Comparison of ENCODE assay signal across 8 cellular contexts in genomic region chr7:129271500-129272355, GRCh38. TPM values are rescaled to one million over a fixed set of nuclear protein-coding genes. Genes with fewer than 3 reads are reported as not detected.
DNase-seq lines count a peak whose midpoint lies in the region; ATAC-seq, FAIRE-seq and TF ChIP-seq lines count a peak whose summit lies in the region.

No MANE protein-coding gene starts in this region.

- H3K27ac ChIP-seq in endothelial cell of umbilical vein (ENCODE audit: insufficient read depth, low read depth, low read length) (no peak overlapping the region), tibial nerve (no peak overlapping the region)

- peak overlapping the region in 3 of 7 donors; percentile 18 to 51 (median 43) for H3K27ac Mint-ChIP-seq in CD14-positive monocyte
- no peak overlapping the region for H3K27ac Mint-ChIP-seq in activated CD4-positive, alpha-beta memory T cell treated with anti-CD3 and anti-CD28 coated beads, Interleukin-2, amount 10 ng/mL, durations not matched to agents 7 days and 5 days
- H3K27ac Mint-ChIP-seq in neural crest cell (ENCODE audit: unreplicated experiment): peak overlapping the region; percentile 31

- H3K4me1 ChIP-seq in endothelial cell of umbilical vein (ENCODE audit: control insufficient read depth, extremely low read depth, insufficient read depth, low read length) (no peaks in the 10 kb centered on the region), tibial nerve (peaks cover 0 to 3% (median 0%) of the 10 kb centered on the region in 4 donors)

- FAIRE-seq in endothelial cell of umbilical vein (lab: Jason Lieb, UNC): peak; percentile 71

- H3K4me3 Mint-ChIP-seq in CD14-positive monocyte (peak overlapping the region in 1 of 2 donors; percentile 83), neural crest cell (no peak overlapping the region)
- H3K4me3 Mint-ChIP-seq in activated CD4-positive, alpha-beta memory T cell treated with anti-CD3 and anti-CD28 coated beads, Interleukin-2, amount 10 ng/mL, durations not matched to agents 7 days and 5 days: no peak overlapping the region

- no peak overlapping the region for H3K4me2 ChIP-seq in endothelial cell of umbilical vein (ENCODE audit: insufficient read depth, low read length)

- H2AFZ ChIP-seq in endothelial cell of umbilical vein (ENCODE audit: low read depth, low read length): peak overlapping the region; percentile 48

- TF ChIP-seq POLR2A in endothelial cell of umbilical vein (IDR thresholded peaks at IDR 0.05; ENCODE audit: low read depth, low read length) (no peak), tibial nerve (IDR thresholded peaks at IDR 0.05) (no peak)

- no TSS peak for BruUV-seq in endothelial cell of umbilical vein (replicated peaks; lab: Mats Ljungman, UMichigan)

- DNase-seq in CD14-positive monocyte (ENCODE audit: low spot score) (peak; percentile 60), NCI-H446 treated with DMSO at 0.1 percent for 48 hours (lab: John Stamatoyannopoulos, UW) (peak; percentile 4), endothelial cell of umbilical vein (ENCODE audit: low read depth, low spot score) (peak; percentile 69), neural crest cell (ENCODE audit: low read depth, low spot score) (peak; percentile 37), tibial nerve (ENCODE audit: low spot score in 2 of 2) (peak in 1 of 2 donors; percentile 80)
- peak; percentile 65 for DNase-seq in activated CD4-positive, alpha-beta memory T cell treated with anti-CD3 and anti-CD28 coated beads, Interleukin-2, amount 10 ng/mL, durations not matched to agents 7 days and 5 days

- no peaks in the 10 kb centered on the region for H3K9me3 ChIP-seq in endothelial cell of umbilical vein (replicated peaks; ENCODE audit: control insufficient read depth, insufficient read depth, low read length)
- H3K9me3 ChIP-seq in tibial nerve: peaks cover 0 to 10% (median 0%) of the 10 kb centered on the region in 4 donors

- dilution Hi-C loops in endothelial cell of umbilical vein (cut with MboI; ENCODE audit: extremely low pct_ligation_motif_present, low sequenced_read_pairs): no loop called here

- TF ChIP-seq EP300 in tibial nerve (IDR thresholded peaks at IDR 0.05): no peak

- WGBS in tibial nerve, 2 donors: 74 to 76% methylated on average over 5 of the region's 5 CpGs

- H3K79me2 ChIP-seq in endothelial cell of umbilical vein (ENCODE audit: control insufficient read depth, insufficient read depth, low read length): no peaks in the 10 kb centered on the region

- H3K27me3 Mint-ChIP-seq in CD14-positive monocyte (ENCODE audit: low read depth in 3 of 3): no peaks in the 10 kb centered on the region
- no peaks in the 10 kb centered on the region for H3K27me3 Mint-ChIP-seq in activated CD4-positive, alpha-beta memory T cell treated with anti-CD3 and anti-CD28 coated beads, Interleukin-2, amount 10 ng/mL, durations not matched to agents 7 days and 5 days
- no peaks in the 10 kb centered on the region for H3K27me3 Mint-ChIP-seq in neural crest cell (ENCODE audit: low read depth)

- POLR2A ChIA-PET in activated CD4-positive, alpha-beta memory T cell treated with anti-CD3 and anti-CD28 coated beads, Interleukin-2, amount 10 ng/mL, durations not matched to agents 7 days and 5 days (lab: Charles Lee): interaction anchor here (0.6 to 1.3 kb wide), 4 partner anchors 46 to 108 kb away, joined by 3 to 7 read pairs (median 4); no protein-coding TSS in a partner anchor
- POLR2A ChIA-PET in endothelial cell of umbilical vein (lab: Charles Lee): no interaction called here

- H3K36me3 Mint-ChIP-seq in CD14-positive monocyte (peaks cover 9 to 12% of the 10 kb centered on the region in 2 donors), neural crest cell (ENCODE audit: low read depth) (peaks cover 27% of the 10 kb centered on the region)
- H3K36me3 Mint-ChIP-seq in activated CD4-positive, alpha-beta memory T cell treated with anti-CD3 and anti-CD28 coated beads, Interleukin-2, amount 10 ng/mL, durations not matched to agents 7 days and 5 days (ENCODE audit: low read depth): no peaks in the 10 kb centered on the region

- no peaks in the 10 kb centered on the region for H3K9me1 ChIP-seq in endothelial cell of umbilical vein (replicated peaks; ENCODE audit: control insufficient read depth, extremely low read depth, insufficient read depth, low read length)

- ATAC-seq in GM21528 (IDR thresholded peaks at IDR 0.05; ENCODE audit: low FRiP score, unreplicated experiment) (peak; percentile 64), GM21447 (IDR thresholded peaks at IDR 0.05; ENCODE audit: unreplicated experiment) (no peak)

- H3K9ac ChIP-seq in endothelial cell of umbilical vein (replicated peaks; ENCODE audit: extremely low read depth, insufficient read depth, low read length): no peak overlapping the region

- CTCF ChIA-PET in activated CD4-positive, alpha-beta memory T cell treated with anti-CD3 and anti-CD28 coated beads, Interleukin-2, amount 10 ng/mL, durations not matched to agents 7 days and 5 days (lab: Charles Lee): interaction anchor here (0.5 to 10.0 kb wide), 23 partner anchors 9 to 594 kb away, joined by 3 to 177 read pairs (median 5); partner anchors contain the start of genes AHCYL2 and STRIP2
- CTCF ChIA-PET in endothelial cell of umbilical vein (lab: Charles Lee): interaction anchor here (0.7 to 3.6 kb wide), 13 partner anchors 9 to 108 kb away, joined by 3 to 65 read pairs (median 4); partner anchors contain the start of gene AHCYL2

- TF ChIP-seq CTCF in CD14-positive monocyte (IDR thresholded peaks at IDR 0.05) (peak; percentile 86), endothelial cell of umbilical vein (IDR thresholded peaks at IDR 0.05; ENCODE audit: extremely low read depth in 1 of 2, insufficient read depth in 1 of 2, low read depth in 1 of 2, low read length in 2 of 2) (peak; percentile 56 to 62), neural crest cell (conservative IDR thresholded peaks at IDR 0.05) (peak; percentile 72), tibial nerve (IDR thresholded peaks at IDR 0.05) (peak; percentile 14 to 61 (median 45))

- H3K9me3 Mint-ChIP-seq in CD14-positive monocyte (peaks cover 3 to 11% (median 8%) of the 10 kb centered on the region in 7 donors), neural crest cell (peaks cover 20% of the 10 kb centered on the region)
- no peaks in the 10 kb centered on the region for H3K9me3 Mint-ChIP-seq in activated CD4-positive, alpha-beta memory T cell treated with anti-CD3 and anti-CD28 coated beads, Interleukin-2, amount 10 ng/mL, durations not matched to agents 7 days and 5 days

- H3K4me3 ChIP-seq in endothelial cell of umbilical vein (replicated peaks in 1 of 3; ENCODE audit: insufficient read depth in 1 of 3, low read depth in 1 of 3, low read length in 3 of 3) (no peak overlapping the region), tibial nerve (no peak overlapping the region)

- H3K4me1 Mint-ChIP-seq in CD14-positive monocyte (peaks cover 20% of the 10 kb centered on the region), neural crest cell (peaks cover 5% of the 10 kb centered on the region)
- H3K4me1 Mint-ChIP-seq in activated CD4-positive, alpha-beta memory T cell treated with anti-CD3 and anti-CD28 coated beads, Interleukin-2, amount 10 ng/mL, durations not matched to agents 7 days and 5 days: peaks cover 5% of the 10 kb centered on the region

- no peaks in the 10 kb centered on the region for H3K36me3 ChIP-seq in endothelial cell of umbilical vein (ENCODE audit: control insufficient read depth in 2 of 2, extremely low read depth in 1 of 2, insufficient read depth in 2 of 2, low read length in 2 of 2)
- H3K36me3 ChIP-seq in tibial nerve: peaks cover 0 to 16% (median 0%) of the 10 kb centered on the region in 3 donors

- intact Hi-C loops in CD14-positive monocyte (cut with micrococcal nuclease) (loop anchor here in 1 of 2 donors (2.0 kb wide), 1 partner anchor 53 kb away; no protein-coding TSS in a partner anchor), endothelial cell of umbilical vein (cut with micrococcal nuclease) (loop anchor here (1.0 to 2.0 kb wide), 3 partner anchors 27 to 53 kb away; partner anchors contain the start of gene AHCYL2)

- no peaks in the 10 kb centered on the region for H4K20me1 ChIP-seq in endothelial cell of umbilical vein (replicated peaks; ENCODE audit: control insufficient read depth, extremely low read depth, insufficient read depth, low read length)

- H3K27me3 ChIP-seq in endothelial cell of umbilical vein (ENCODE audit: control insufficient read depth in 2 of 2, insufficient read depth in 2 of 2, low read length in 2 of 2): no peaks in the 10 kb centered on the region
- H3K27me3 ChIP-seq in tibial nerve: no peaks in the 10 kb centered on the region

TF ChIP-seq in endothelial cell of umbilical vein, 7 proteins besides CTCF, POLR2A, EP300 and RAD21:
- TF ChIP-seq GATA2 (IDR thresholded peaks at IDR 0.05; ENCODE audit: insufficient read depth, insufficient read length, low read depth, low read length) (no peak), POLR2AphosphoS5 (IDR thresholded peaks at IDR 0.05; ENCODE audit: insufficient read depth, low read depth, low read length) (no peak), JUN (IDR thresholded peaks at IDR 0.05; ENCODE audit: borderline replicate concordance, insufficient read depth, insufficient read length, low read depth) (no peak), EZH2 (IDR thresholded peaks at IDR 0.05; ENCODE audit: borderline replicate concordance, low read depth, low read length, severe bottlenecking) (no peak), FOS (IDR thresholded peaks at IDR 0.05; ENCODE audit: borderline replicate concordance, insufficient read depth, low read length) (no peak), MYC (IDR thresholded peaks at IDR 0.05; ENCODE audit: low read depth, low read length) (no peak), MAX (IDR thresholded peaks at IDR 0.05; ENCODE audit: insufficient read depth, insufficient read length) (no peak)
TF ChIP-seq in endothelial cell of umbilical vein: peak in this region for 0.

RNA-seq across cellular contexts. Expression of gene AHCYL2, which starts 46.9 kb away (rescaled TPM):
- polyA plus RNA-seq in CD14-positive monocyte (10 to 100 TPM; 10.7 to 12.1 TPM), endothelial cell of umbilical vein (10.0 and 10.8 TPM in 2 replicates)
- total RNA-seq in activated CD4-positive, alpha-beta memory T cell treated with anti-CD3 and anti-CD28 coated beads, Interleukin-2, amount 10 ng/mL, durations not matched to agents 7 days and 5 days: 10 to 100 TPM; 18.5 to 21.0 TPM
- total RNA-seq in endothelial cell of umbilical vein (11.0 and 13.5 TPM in 2 replicates), neural crest cell (18.7 and 19.1 TPM in 2 replicates), tibial nerve (10 to 100 TPM; 21.6 to 42.9 (median 30.9) TPM)
- 7.9 and 8.7 TPM in 2 replicates for polyA plus RNA-seq in endothelial cell of umbilical vein (2011; cell fraction: cytosol; rRNA removed)
- polyA plus RNA-seq in endothelial cell of umbilical vein (2011; cell fraction: nucleus; rRNA removed): 24.8 and 25.7 TPM in 2 replicates
- 12.2 and 13.3 TPM in 2 replicates for polyA plus RNA-seq in endothelial cell of umbilical vein (2012)
- polyA minus RNA-seq in endothelial cell of umbilical vein: 25.6 and 27.4 TPM in 2 replicates
- polyA minus RNA-seq in endothelial cell of umbilical vein (2011; cell fraction: cytosol; rRNA and poly(A)+ RNA removed): 10.4 TPM
- 13.8 and 22.9 TPM in 2 replicates for polyA minus RNA-seq in endothelial cell of umbilical vein (2011; cell fraction: nucleus; rRNA and poly(A)+ RNA removed)
